Comparison of ENCODE assay signal across 2 cellular contexts in the genomic region with DNA sequence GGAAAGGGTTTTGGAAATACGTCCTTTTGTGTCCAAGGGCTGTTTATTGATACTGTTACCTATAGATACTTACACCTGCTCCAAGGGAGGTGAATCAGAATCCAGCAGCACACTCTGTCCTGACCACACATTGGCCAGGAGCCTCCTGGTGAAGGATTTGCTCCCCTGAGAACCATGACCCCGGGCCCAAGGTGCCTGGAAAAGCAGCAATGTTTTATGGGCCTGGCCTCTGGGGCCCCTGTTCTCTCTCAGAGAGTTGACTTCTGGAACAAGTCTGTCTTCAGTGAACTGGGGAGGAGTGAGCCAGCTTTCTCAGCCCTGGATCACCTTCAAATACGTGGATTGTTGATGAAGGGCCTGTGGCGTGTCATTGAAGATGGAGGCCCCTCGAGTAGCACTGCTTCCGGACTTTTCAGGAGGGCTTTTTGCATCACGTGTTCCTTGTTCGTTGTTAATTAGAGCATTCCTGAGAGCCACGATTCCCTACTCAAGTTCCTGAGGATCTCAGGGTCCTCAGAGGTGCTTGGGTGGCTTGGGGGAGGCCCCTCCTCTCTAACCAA.
TF ChIP-seq lines count a peak whose summit lies in the region.

No MANE protein-coding gene starts in this region.

TF ChIP-seq in SK-N-SH, 30 proteins besides CTCF, POLR2A, EP300 and RAD21 (continued from another document):
- TF ChIP-seq PBX3 (IDR thresholded peaks at IDR 0.05): no peak
- TF ChIP-seq USF1 (IDR thresholded peaks at IDR 0.05; ENCODE audit: borderline replicate concordance, low read depth): no peak
- no peak for TF ChIP-seq EZH2phosphoT487 (IDR thresholded peaks at IDR 0.05; ENCODE audit: borderline replicate concordance, low read depth)

TF ChIP-seq in SK-N-SH treated with all-trans-retinoic acid at 6 μM for 48 hours, 23 proteins besides CTCF, POLR2A, EP300 and RAD21 (continued from another document):
- TF ChIP-seq POU6F1 (CRISPR knock-in tag; IDR thresholded peaks at IDR 0.05; ENCODE audit: borderline replicate concordance, low read depth): no peak
- TF ChIP-seq TSHZ2 (CRISPR knock-in tag; IDR thresholded peaks at IDR 0.05): no peak
- TF ChIP-seq ZFP30 (CRISPR knock-in tag; IDR thresholded peaks at IDR 0.05): no peak
- TF ChIP-seq OSR1 (CRISPR knock-in tag; IDR thresholded peaks at IDR 0.05): no peak
- no peak for TF ChIP-seq CSDC2 (CRISPR knock-in tag; IDR thresholded peaks at IDR 0.05)
- no peak for TF ChIP-seq ZNF8 (CRISPR knock-in tag; IDR thresholded peaks at IDR 0.05)
- TF ChIP-seq ZC3H10 (CRISPR knock-in tag; IDR thresholded peaks at IDR 0.05): no peak
- no peak for TF ChIP-seq TOX (CRISPR knock-in tag; IDR thresholded peaks at IDR 0.05; ENCODE audit: borderline replicate concordance)
- TF ChIP-seq RARB (CRISPR knock-in tag; IDR thresholded peaks at IDR 0.05): no peak
